In the genomic region with DNA sequence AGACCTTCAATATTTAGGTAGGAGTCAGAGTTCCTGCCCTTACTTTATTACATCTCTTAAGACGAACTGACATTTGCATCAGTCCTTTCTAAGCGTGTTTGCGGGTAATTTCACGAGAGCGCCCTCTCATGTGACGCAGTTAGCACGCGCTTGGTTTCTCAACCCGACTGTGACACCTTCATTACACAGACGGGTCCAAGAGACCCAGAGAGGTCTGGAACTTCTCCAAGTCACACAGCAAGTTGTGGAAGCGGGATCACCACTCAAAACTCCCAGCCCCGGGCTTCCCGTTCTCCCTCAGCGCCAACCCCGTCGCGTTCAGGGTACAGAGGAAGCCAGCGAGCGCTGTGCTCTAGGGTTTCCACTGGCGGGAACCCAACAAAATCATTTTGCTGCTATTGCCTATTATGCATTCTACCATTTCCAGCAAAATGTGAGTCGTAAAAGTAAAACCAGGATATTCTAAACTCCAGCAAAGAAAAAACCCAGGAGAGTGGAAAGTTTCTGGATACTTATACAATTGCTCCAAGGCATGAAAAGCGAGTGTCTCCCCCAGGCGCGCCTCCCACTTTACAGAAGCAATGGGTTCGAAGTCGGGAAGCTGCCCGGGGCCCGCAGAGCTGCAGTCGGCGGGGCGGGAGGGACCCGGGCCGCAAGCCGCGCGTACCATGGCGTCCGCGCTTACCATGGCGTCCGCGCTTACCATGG, we compare ENCODE assay signal across 1 cellular context.
TF ChIP-seq lines count a peak whose summit lies in the region.

No MANE protein-coding gene starts in this region.

TF ChIP-seq in GM12878, 131 proteins besides CTCF, POLR2A, EP300 and RAD21 (continued from another document):
- TF ChIP-seq GABPA (IDR thresholded peaks at IDR 0.05; ENCODE audit: low read depth) = no peak
- TF ChIP-seq, protein P1, sequence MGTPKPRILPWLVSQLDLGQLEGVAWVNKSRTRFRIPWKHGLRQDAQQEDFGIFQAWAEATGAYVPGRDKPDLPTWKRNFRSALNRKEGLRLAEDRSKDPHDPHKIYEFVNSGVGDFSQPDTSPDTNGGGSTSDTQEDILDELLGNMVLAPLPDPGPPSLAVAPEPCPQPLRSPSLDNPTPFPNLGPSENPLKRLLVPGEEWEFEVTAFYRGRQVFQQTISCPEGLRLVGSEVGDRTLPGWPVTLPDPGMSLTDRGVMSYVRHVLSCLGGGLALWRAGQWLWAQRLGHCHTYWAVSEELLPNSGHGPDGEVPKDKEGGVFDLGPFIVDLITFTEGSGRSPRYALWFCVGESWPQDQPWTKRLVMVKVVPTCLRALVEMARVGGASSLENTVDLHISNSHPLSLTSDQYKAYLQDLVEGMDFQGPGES (IDR thresholded peaks at IDR 0.05) = no peak
- TF ChIP-seq, protein P2, sequence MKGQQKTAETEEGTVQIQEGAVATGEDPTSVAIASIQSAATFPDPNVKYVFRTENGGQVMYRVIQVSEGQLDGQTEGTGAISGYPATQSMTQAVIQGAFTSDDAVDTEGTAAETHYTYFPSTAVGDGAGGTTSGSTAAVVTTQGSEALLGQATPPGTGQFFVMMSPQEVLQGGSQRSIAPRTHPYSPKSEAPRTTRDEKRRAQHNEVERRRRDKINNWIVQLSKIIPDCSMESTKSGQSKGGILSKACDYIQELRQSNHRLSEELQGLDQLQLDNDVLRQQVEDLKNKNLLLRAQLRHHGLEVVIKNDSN (IDR thresholded peaks at IDR 0.05; ENCODE audit: borderline replicate concordance, extremely low read length, insufficient read depth, low read depth, low read length) = peak; percentile 25
